ENCODE assay signal across 8 cellular contexts in genomic region chr4:133148690-133149363, GRCh38. TPM values are rescaled to one million over a fixed set of nuclear protein-coding genes. Genes with fewer than 3 reads are reported as not detected.
DNase-seq lines count a peak whose midpoint lies in the region; ATAC-seq, FAIRE-seq and TF ChIP-seq lines count a peak whose summit lies in the region.

Gene PCDH10, plus strand, starts transcription at chr4:133149294. Its CDS starts 847 bp downstream, at chr4:133150141.

- ATAC-seq in GM18520 (IDR thresholded peaks at IDR 0.05; ENCODE audit: unreplicated experiment) (peak; percentile 95), HG03457 (IDR thresholded peaks at IDR 0.05; ENCODE audit: unreplicated experiment) (peak; percentile 78), sciatic nerve (peak; percentile 96)

- peaks cover 89% of the 10 kb centered on the region for H3K27me3 ChIP-seq in iPS-20b (ENCODE audit: insufficient read depth, low read length)

- intact Hi-C loops in sciatic nerve (cut with DNase I), result no loop called here

- H3K9me3 ChIP-seq in iPS-20b (ENCODE audit: insufficient read depth, low read depth, low read length), result no peaks in the 10 kb centered on the region; the same call in 1 of the 2 replicates

- TF ChIP-seq CTCF in cardiac fibroblast (IDR thresholded peaks at IDR 0.05; ENCODE audit: low read depth, low read length), result no peak

- H3K27ac ChIP-seq in iPS-20b (ENCODE audit: low read length), result no peak within 1 kb of the TSS

- H3K36me3 ChIP-seq in iPS-20b (ENCODE audit: insufficient read depth, low read depth, low read length), result no peaks in the 10 kb centered on the region

- H3K9ac ChIP-seq in iPS-20b (ENCODE audit: low read depth, low read length), result no peak within 1 kb of the TSS

- peak; percentile 83 for FAIRE-seq in A204.1 (lab: Jason Lieb, UNC)

- H3K4me1 ChIP-seq in iPS-20b (ENCODE audit: insufficient read depth, low read length), result peaks cover 35% of the 10 kb centered on the region

- DNase-seq in RPMI7951 (ENCODE audit: low read depth) (peak; percentile 78), cardiac fibroblast (ENCODE audit: low read depth in 2 of 2) (peak; percentile 90 to 96), sciatic nerve (ENCODE audit: low spot score) (peak; percentile 94), RKO (ENCODE audit: low spot score) (no peak)

- H3K4me3 ChIP-seq in cardiac fibroblast (replicated peaks in 1 of 2; ENCODE audit: low read depth in 2 of 2, low read length in 2 of 2) (peak within 1 kb of the TSS; percentile 54 to 55), iPS-20b (ENCODE audit: low read length) (peak within 1 kb of the TSS; percentile 80)

RNA-seq across cellular contexts. Expression of gene PCDH10, which starts in this region (rescaled TPM):
- total RNA-seq in RPMI7951 (2014; rRNA removed; shearing (Covaris generic)), result 0.10 and 0.12 TPM in 2 replicates
- 7.1 TPM for total RNA-seq in sciatic nerve

Comparison
In these comparisons a context has a peak if more than half of its experiments do, and no peak if none do; other contexts are left out.
1. Peak in DNase-seq in RPMI7951; RNA of the gene not detected or under 1 TPM.